In genomic region chr19:17847538-17848366, GRCh38 we compare ENCODE assay signal across 1 cellular context.
A peak's percentile ranks its signal among the peaks of the same experiment; 100 is the strongest.
TF ChIP-seq lines count a peak whose summit lies in the region.

Gene JAK3, minus strand, starts transcription at chr19:17847982. Its CDS starts 3,565 bp downstream, at chr19:17844417.

TF ChIP-seq in HepG2, 621 proteins besides CTCF, POLR2A, EP300 and RAD21 (continued from another document and continues in another):
- TF ChIP-seq ZBTB37 (CRISPR knock-in tag; IDR thresholded peaks at IDR 0.05) (no peak), TEAD2 (CRISPR knock-in tag; IDR thresholded peaks at IDR 0.05) (no peak), ZNF788 (CRISPR knock-in tag; IDR thresholded peaks at IDR 0.05; ENCODE audit: borderline replicate concordance) (no peak), SP5 (CRISPR knock-in tag; IDR thresholded peaks at IDR 0.05; ENCODE audit: borderline replicate concordance, low read depth) (no peak; the same call in 1 of the 2 replicates), NFIB (CRISPR knock-in tag; IDR thresholded peaks at IDR 0.05; ENCODE audit: borderline replicate concordance) (no peak), PITX1 (CRISPR knock-in tag; IDR thresholded peaks at IDR 0.05) (no peak), PAX8 (CRISPR knock-in tag; IDR thresholded peaks at IDR 0.05; ENCODE audit: borderline replicate concordance) (no peak), ZNF724P (CRISPR knock-in tag; IDR thresholded peaks at IDR 0.05; ENCODE audit: borderline replicate concordance) (no peak), ZNF580 (CRISPR knock-in tag; IDR thresholded peaks at IDR 0.05; ENCODE audit: borderline replicate concordance, low read depth) (no peak), CREB1 (IDR thresholded peaks at IDR 0.05) (no peak), CREB1 (CRISPR knock-in tag; IDR thresholded peaks at IDR 0.05) (peak; percentile 76), POGZ (CRISPR knock-in tag; IDR thresholded peaks at IDR 0.05) (peak; percentile 16; the same call in 1 of the 2 replicates), ZNF431 (CRISPR knock-in tag; IDR thresholded peaks at IDR 0.05; ENCODE audit: borderline replicate concordance, low read depth) (no peak), PAF1 (CRISPR knock-in tag; IDR thresholded peaks at IDR 0.05) (no peak), ZFP36L2 (CRISPR knock-in tag; IDR thresholded peaks at IDR 0.05) (no peak), GFI1 (CRISPR knock-in tag; IDR thresholded peaks at IDR 0.05; ENCODE audit: borderline replicate concordance) (no peak), ZNF234 (CRISPR knock-in tag; conservative IDR thresholded peaks at IDR 0.05) (no peak), ETV6 (CRISPR knock-in tag; conservative IDR thresholded peaks at IDR 0.05) (no peak), ZNF687 (CRISPR knock-in tag; IDR thresholded peaks at IDR 0.05) (peak; percentile 95), ZNF20 (CRISPR knock-in tag; IDR thresholded peaks at IDR 0.05) (no peak), TSC22D2 (CRISPR knock-in tag; IDR thresholded peaks at IDR 0.05; ENCODE audit: borderline replicate concordance) (no peak), NCOR1 (IDR thresholded peaks at IDR 0.05; ENCODE audit: borderline replicate concordance, low read length) (no peak), ZNF335 (CRISPR knock-in tag; IDR thresholded peaks at IDR 0.05) (0 out of 2 replicates have a peak, but pooled peaks have one; percentile 31), HIVEP1 (CRISPR knock-in tag; IDR thresholded peaks at IDR 0.05) (no peak), ZNF879 (CRISPR knock-in tag; IDR thresholded peaks at IDR 0.05) (no peak), SOX6 (IDR thresholded peaks at IDR 0.05) (no peak), SOX6 (CRISPR knock-in tag; IDR thresholded peaks at IDR 0.05) (no peak), HIC2 (CRISPR knock-in tag; IDR thresholded peaks at IDR 0.05; ENCODE audit: low read depth) (peak; percentile 74; the same call in 1 of the 2 replicates), ZNF354B (CRISPR knock-in tag; IDR thresholded peaks at IDR 0.05) (no peak), ZNF550 (CRISPR knock-in tag; IDR thresholded peaks at IDR 0.05; ENCODE audit: borderline replicate concordance) (no peak), YEATS4 (CRISPR knock-in tag; IDR thresholded peaks at IDR 0.05; ENCODE audit: borderline replicate concordance) (peak; percentile 61; the same call in 1 of the 2 replicates), ZNF574 (CRISPR knock-in tag; IDR thresholded peaks at IDR 0.05) (no peak), FOXA1 (IDR thresholded peaks at IDR 0.05) (no peak), FOXA1 (CRISPR knock-in tag; IDR thresholded peaks at IDR 0.05) (no peak), ZNF484 (CRISPR knock-in tag; IDR thresholded peaks at IDR 0.05; ENCODE audit: borderline replicate concordance, low read depth) (no peak), ZSCAN9 (CRISPR knock-in tag; IDR thresholded peaks at IDR 0.05; ENCODE audit: borderline replicate concordance) (0 out of 2 replicates have a peak, but pooled peaks have one; percentile 57), MXD4 (CRISPR knock-in tag; IDR thresholded peaks at IDR 0.05) (no peak), TOPORS (CRISPR knock-in tag; IDR thresholded peaks at IDR 0.05) (no peak), ZNF441 (CRISPR knock-in tag; IDR thresholded peaks at IDR 0.05; ENCODE audit: borderline replicate concordance) (no peak), PLSCR1 (CRISPR knock-in tag; IDR thresholded peaks at IDR 0.05; ENCODE audit: borderline replicate concordance) (no peak), TCF7 (IDR thresholded peaks at IDR 0.05; ENCODE audit: low read depth) (no peak), PHB2 (IDR thresholded peaks at IDR 0.05; ENCODE audit: partially characterized antibody) (no peak), SALL2 (CRISPR knock-in tag; IDR thresholded peaks at IDR 0.05) (no peak), ZNF878 (CRISPR knock-in tag; IDR thresholded peaks at IDR 0.05) (no peak), SIX4 (CRISPR knock-in tag; IDR thresholded peaks at IDR 0.05) (no peak)
- TF ChIP-seq, protein P1, sequence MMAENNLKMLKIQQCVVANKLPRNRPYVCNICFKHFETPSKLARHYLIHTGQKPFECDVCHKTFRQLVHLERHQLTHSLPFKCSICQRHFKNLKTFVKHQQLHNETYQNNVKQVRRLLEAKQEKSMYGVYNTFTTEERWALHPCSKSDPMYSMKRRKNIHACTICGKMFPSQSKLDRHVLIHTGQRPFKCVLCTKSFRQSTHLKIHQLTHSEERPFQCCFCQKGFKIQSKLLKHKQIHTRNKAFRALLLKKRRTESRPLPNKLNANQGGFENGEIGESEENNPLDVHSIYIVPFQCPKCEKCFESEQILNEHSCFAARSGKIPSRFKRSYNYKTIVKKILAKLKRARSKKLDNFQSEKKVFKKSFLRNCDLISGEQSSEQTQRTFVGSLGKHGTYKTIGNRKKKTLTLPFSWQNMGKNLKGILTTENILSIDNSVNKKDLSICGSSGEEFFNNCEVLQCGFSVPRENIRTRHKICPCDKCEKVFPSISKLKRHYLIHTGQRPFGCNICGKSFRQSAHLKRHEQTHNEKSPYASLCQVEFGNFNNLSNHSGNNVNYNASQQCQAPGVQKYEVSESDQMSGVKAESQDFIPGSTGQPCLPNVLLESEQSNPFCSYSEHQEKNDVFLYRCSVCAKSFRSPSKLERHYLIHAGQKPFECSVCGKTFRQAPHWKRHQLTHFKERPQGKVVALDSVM (CRISPR knock-in tag; IDR thresholded peaks at IDR 0.05): no peak
- TF ChIP-seq, protein P2, sequence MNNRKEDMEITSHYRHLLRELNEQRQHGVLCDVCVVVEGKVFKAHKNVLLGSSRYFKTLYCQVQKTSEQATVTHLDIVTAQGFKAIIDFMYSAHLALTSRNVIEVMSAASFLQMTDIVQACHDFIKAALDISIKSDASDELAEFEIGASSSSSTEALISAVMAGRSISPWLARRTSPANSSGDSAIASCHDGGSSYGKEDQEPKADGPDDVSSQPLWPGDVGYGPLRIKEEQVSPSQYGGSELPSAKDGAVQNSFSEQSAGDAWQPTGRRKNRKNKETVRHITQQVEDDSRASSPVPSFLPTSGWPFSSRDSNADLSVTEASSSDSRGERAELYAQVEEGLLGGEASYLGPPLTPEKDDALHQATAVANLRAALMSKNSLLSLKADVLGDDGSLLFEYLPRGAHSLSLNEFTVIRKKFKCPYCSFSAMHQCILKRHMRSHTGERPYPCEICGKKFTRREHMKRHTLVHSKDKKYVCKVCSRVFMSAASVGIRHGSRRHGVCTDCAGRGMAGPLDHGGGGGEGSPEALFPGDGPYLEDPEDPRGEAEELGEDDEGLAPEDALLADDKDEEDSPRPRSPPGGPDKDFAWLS (CRISPR knock-in tag; IDR thresholded peaks at IDR 0.05; ENCODE audit: borderline replicate concordance): no peak
- TF ChIP-seq, protein P3, sequence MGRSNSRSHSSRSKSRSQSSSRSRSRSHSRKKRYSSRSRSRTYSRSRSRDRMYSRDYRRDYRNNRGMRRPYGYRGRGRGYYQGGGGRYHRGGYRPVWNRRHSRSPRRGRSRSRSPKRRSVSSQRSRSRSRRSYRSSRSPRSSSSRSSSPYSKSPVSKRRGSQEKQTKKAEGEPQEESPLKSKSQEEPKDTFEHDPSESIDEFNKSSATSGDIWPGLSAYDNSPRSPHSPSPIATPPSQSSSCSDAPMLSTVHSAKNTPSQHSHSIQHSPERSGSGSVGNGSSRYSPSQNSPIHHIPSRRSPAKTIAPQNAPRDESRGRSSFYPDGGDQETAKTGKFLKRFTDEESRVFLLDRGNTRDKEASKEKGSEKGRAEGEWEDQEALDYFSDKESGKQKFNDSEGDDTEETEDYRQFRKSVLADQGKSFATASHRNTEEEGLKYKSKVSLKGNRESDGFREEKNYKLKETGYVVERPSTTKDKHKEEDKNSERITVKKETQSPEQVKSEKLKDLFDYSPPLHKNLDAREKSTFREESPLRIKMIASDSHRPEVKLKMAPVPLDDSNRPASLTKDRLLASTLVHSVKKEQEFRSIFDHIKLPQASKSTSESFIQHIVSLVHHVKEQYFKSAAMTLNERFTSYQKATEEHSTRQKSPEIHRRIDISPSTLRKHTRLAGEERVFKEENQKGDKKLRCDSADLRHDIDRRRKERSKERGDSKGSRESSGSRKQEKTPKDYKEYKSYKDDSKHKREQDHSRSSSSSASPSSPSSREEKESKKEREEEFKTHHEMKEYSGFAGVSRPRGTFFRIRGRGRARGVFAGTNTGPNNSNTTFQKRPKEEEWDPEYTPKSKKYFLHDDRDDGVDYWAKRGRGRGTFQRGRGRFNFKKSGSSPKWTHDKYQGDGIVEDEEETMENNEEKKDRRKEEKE (IDR thresholded peaks at IDR 0.05): no peak
- TF ChIP-seq, protein P4, sequence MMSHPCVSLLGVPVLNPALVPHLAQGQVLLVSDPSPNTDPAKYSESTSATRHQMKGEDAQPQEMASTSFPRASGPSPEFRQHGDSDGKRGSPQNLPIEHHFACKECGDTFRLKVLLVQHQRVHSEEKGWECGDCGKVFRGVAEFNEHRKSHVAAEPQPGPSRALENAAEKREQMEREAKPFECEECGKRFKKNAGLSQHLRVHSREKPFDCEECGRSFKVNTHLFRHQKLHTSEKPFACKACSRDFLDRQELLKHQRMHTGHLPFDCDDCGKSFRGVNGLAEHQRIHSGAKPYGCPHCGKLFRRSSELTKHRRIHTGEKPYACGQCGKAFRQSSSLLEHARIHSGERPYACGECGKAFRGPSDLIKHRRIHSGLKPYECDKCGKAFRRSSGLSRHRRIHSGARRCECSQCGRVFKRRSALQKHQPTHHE (CRISPR knock-in tag; IDR thresholded peaks at IDR 0.05; ENCODE audit: borderline replicate concordance): no peak
